ENCODE assay signal across 8 cellular contexts in genomic region chr3:115512565-115513410, GRCh38.
DNase-seq lines count a peak whose midpoint lies in the region; ATAC-seq and TF ChIP-seq lines count a peak whose summit lies in the region.

No MANE protein-coding gene starts in this region.

- H2AFZ ChIP-seq in PC-9 = peak overlapping the region; percentile 69

- H3K9me2 ChIP-seq in PC-9 (ENCODE audit: insufficient read depth) = no peaks in the 10 kb centered on the region

- 0 to 1% (median 0%) methylated on average over 26 of the region's 26 CpGs for WGBS in spleen, 5 donors

- ATAC-seq in HG03342 (IDR thresholded peaks at IDR 0.05; ENCODE audit: unreplicated experiment) = peak; percentile 53
- no peak for ATAC-seq in HG02840 (IDR thresholded peaks at IDR 0.05; ENCODE audit: low FRiP score, unreplicated experiment)

- no peaks in the 10 kb centered on the region for H4K20me1 ChIP-seq in PC-9 (ENCODE audit: insufficient read depth)

- TF ChIP-seq CTCF in PC-9 (conservative IDR thresholded peaks at IDR 0.05) (no peak), cardiac fibroblast (IDR thresholded peaks at IDR 0.05; ENCODE audit: low read depth, low read length) (no peak), spleen (IDR thresholded peaks at IDR 0.05 in 8 of 11, conservative IDR thresholded peaks at IDR 0.05 in 3 of 11) (no peak)

- H3K9me3 ChIP-seq in PC-9 (ENCODE audit: insufficient read depth, low read depth) (no peaks in the 10 kb centered on the region), spleen (no peaks in the 10 kb centered on the region)

- H3K36me3 ChIP-seq in PC-9 (ENCODE audit: low read depth) (no peaks in the 10 kb centered on the region), spleen (no peaks in the 10 kb centered on the region)

- H3F3A ChIP-seq in PC-9 (ENCODE audit: insufficient read depth, low read depth) = no peaks in the 10 kb centered on the region

- H3K27ac ChIP-seq in PC-9 = no peak overlapping the region
- H3K27ac ChIP-seq in spleen = peak overlapping the region in 7 of 8 donors; percentile 25 to 75 (median 51)

- peak overlapping the region; percentile 60 for H3K4me2 ChIP-seq in PC-9

- no peaks in the 10 kb centered on the region for H3K79me2 ChIP-seq in PC-9 (ENCODE audit: low read depth)

- no peak for TF ChIP-seq POLR2A in spleen (IDR thresholded peaks at IDR 0.05)

- DNase-seq in DMS 273 treated with DMSO at 0.1 percent for 48 hours (lab: John Stamatoyannopoulos, UW) = peak; percentile 33
- DNase-seq in PC-9 = peak in 1 of 2 experiments; percentile 9
- peak; percentile 49 to 55 for DNase-seq in cardiac fibroblast (ENCODE audit: low read depth in 2 of 2)
- DNase-seq in islet precursor cell = peak; percentile 85
- DNase-seq in spleen = no peak
- DNase-seq in HK-2 (ENCODE audit: unreplicated experiment) = no peak

- BruUV-seq in PC-9 (replicated peaks; lab: Mats Ljungman, UMichigan) = no TSS peak

- no peak overlapping the region for H3K4me3 ChIP-seq in PC-9
- peak overlapping the region; percentile 45 to 52 for H3K4me3 ChIP-seq in cardiac fibroblast (replicated peaks in 1 of 2; ENCODE audit: low read depth in 2 of 2, low read length in 2 of 2)
- peak overlapping the region; percentile 32 to 68 (median 38) for H3K4me3 ChIP-seq in spleen

- CTCF ChIA-PET in PC-9 (lab: Charles Lee) = no interaction called here

- H3K4me1 ChIP-seq in PC-9 (replicated peaks; ENCODE audit: insufficient read depth) (no peaks in the 10 kb centered on the region), spleen (peaks cover 0 to 26% (median 16%) of the 10 kb centered on the region in 6 donors)

- intact Hi-C loops in PC-9 (cut with micrococcal nuclease; ENCODE audit: unreplicated experiment) = loop anchor here (10.0 kb wide), 1 partner anchor 268 kb away; no protein-coding TSS in a partner anchor
- intact Hi-C loops in spleen (cut with DNase I; ENCODE audit: low total_unique reads) = no loop called here

- POLR2A ChIA-PET in PC-9 (lab: Charles Lee; ENCODE audit: unreplicated experiment) = interaction anchor here (0.7 kb wide), 1 partner anchor 84 kb away, joined by 4 read pairs; no protein-coding TSS in a partner anchor

- H3K27me3 ChIP-seq in PC-9 (ENCODE audit: insufficient read depth, low read depth) (no peaks in the 10 kb centered on the region), spleen (replicated peaks in 1 of 7) (peaks cover 0 to 13% (median 0%) of the 10 kb centered on the region in 7 donors)

Comparison
In these comparisons a context has a peak if more than half of its experiments do, and no peak if none do; other contexts are left out.
1. DNase-seq: peak in DMS 273 treated with DMSO at 0.1 percent for 48 hours (single experiment), cardiac fibroblast (2 of 2) and islet precursor cell (single experiment); none in spleen (single experiment) and HK-2 (single experiment).